1 cellular context compared by ENCODE assay signal in the genomic region with DNA sequence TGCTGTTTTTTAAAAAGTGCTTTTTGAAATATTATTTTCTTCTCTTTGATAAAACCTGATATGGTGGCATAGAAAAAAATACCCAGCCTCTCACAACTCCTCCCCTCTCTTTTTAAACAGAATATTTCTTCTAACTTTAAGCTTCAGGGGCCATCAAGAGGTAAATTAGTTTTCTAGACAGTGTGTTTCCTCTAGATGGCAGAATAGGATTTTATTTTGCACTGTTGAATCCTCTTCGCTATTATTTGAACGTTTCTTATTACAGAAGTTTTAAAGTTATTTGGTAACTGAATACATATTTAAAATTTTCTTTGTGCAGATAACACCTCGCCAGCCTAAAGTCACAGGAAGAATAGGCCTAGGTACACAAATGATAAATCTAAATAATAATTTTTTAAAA.
TF ChIP-seq lines count a peak whose summit lies in the region.

No MANE protein-coding gene starts in this region.

TF ChIP-seq in GM23338, 12 proteins besides CTCF, POLR2A, EP300 and RAD21 (continued from another document):
- TF ChIP-seq, protein P1, sequence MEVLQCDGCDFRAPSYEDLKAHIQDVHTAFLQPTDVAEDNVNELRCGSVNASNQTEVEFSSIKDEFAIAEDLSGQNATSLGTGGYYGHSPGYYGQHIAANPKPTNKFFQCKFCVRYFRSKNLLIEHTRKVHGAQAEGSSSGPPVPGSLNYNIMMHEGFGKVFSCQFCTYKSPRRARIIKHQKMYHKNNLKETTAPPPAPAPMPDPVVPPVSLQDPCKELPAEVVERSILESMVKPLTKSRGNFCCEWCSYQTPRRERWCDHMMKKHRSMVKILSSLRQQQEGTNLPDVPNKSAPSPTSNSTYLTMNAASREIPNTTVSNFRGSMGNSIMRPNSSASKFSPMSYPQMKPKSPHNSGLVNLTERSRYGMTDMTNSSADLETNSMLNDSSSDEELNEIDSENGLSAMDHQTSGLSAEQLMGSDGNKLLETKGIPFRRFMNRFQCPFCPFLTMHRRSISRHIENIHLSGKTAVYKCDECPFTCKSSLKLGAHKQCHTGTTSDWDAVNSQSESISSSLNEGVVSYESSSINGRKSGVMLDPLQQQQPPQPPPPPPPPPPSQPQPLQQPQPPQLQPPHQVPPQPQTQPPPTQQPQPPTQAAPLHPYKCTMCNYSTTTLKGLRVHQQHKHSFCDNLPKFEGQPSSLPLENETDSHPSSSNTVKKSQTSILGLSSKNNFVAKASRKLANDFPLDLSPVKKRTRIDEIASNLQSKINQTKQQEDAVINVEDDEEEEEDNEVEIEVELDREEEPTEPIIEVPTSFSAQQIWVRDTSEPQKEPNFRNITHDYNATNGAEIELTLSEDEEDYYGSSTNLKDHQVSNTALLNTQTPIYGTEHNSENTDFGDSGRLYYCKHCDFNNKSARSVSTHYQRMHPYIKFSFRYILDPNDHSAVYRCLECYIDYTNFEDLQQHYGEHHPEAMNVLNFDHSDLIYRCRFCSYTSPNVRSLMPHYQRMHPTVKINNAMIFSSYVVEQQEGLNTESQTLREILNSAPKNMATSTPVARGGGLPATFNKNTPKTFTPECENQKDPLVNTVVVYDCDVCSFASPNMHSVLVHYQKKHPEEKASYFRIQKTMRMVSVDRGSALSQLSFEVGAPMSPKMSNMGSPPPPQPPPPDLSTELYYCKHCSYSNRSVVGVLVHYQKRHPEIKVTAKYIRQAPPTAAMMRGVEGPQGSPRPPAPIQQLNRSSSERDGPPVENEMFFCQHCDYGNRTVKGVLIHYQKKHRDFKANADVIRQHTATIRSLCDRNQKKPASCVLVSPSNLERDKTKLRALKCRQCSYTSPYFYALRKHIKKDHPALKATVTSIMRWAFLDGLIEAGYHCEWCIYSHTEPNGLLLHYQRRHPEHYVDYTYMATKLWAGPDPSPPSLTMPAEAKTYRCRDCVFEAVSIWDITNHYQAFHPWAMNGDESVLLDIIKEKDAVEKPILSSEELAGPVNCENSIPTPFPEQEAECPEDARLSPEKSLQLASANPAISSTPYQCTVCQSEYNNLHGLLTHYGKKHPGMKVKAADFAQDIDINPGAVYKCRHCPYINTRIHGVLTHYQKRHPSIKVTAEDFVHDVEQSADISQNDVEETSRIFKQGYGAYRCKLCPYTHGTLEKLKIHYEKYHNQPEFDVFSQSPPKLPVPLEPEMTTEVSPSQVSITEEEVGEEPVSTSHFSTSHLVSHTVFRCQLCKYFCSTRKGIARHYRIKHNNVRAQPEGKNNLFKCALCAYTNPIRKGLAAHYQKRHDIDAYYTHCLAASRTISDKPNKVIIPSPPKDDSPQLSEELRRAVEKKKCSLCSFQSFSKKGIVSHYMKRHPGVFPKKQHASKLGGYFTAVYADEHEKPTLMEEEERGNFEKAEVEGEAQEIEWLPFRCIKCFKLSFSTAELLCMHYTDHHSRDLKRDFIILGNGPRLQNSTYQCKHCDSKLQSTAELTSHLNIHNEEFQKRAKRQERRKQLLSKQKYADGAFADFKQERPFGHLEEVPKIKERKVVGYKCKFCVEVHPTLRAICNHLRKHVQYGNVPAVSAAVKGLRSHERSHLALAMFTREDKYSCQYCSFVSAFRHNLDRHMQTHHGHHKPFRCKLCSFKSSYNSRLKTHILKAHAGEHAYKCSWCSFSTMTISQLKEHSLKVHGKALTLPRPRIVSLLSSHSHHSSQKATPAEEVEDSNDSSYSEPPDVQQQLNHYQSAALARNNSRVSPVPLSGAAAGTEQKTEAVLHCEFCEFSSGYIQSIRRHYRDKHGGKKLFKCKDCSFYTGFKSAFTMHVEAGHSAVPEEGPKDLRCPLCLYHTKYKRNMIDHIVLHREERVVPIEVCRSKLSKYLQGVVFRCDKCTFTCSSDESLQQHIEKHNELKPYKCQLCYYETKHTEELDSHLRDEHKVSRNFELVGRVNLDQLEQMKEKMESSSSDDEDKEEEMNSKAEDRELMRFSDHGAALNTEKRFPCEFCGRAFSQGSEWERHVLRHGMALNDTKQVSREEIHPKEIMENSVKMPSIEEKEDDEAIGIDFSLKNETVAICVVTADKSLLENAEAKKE (CRISPR knock-in tag; IDR thresholded peaks at IDR 0.05) = no peak
